Comparison of ENCODE assay signal across 25 cellular contexts in genomic region chr6:107248147-107248546, GRCh38.
"Had no signal": no experiment of that assay in that cellular context is flagged by ENCODE, and none has a peak within 500 bp of the region (broad histone marks: within the 10 kb centered on the region; RNA-seq: fewer than 3 reads in every experiment).

No MANE protein-coding gene starts in this region.

- ATAC-seq: heart left ventricle; left cardiac atrium; natural killer cell treated with Interleukin-12 subunit alpha and Interleukin-12 subunit beta and Interleukin-15 and Interleukin-18, amount 100 ng/mL, for 72 hours; stimulated activated naive B cell treated with anti-CD40 and anti-IgM and Interleukin-4, amounts not matched to agents 10 μg/mL and 1 μg/mL and 100 μg/mL, for 72 hours; stimulated activated naive CD8-positive, alpha-beta T cell treated with anti-CD3 and anti-CD28 coated beads, Interleukin-15, amount 100 ng/mL, for 72 hours had no signal

- H3K36me3 Mint-ChIP-seq: natural killer cell treated with Interleukin-12 subunit alpha and Interleukin-12 subunit beta and Interleukin-15 and Interleukin-18, amount 100 ng/mL, for 72 hours had no signal

- DNase-seq: effector CD4-positive, alpha-beta T cell; endodermal cell; heart left ventricle; hypothalamus; left cardiac atrium; left ventricle myocardium inferior; lower lobe of right lung; mesenchymal stem cell; midbrain; occipital lobe; pancreas; right lobe of liver; spleen; stimulated activated CD4-positive, alpha-beta T cell treated with anti-CD3 and anti-CD28 coated beads, Interleukin-15, amount 100 ng/mL, for 24 hours; stimulated activated CD4-positive, alpha-beta T cell treated with anti-CD3 and anti-CD28 coated beads, Interleukin-1b, Interleukin-23, amount 100 ng/mL, for 48 hours; stimulated activated CD4-positive, alpha-beta T cell treated with anti-CD3 and anti-CD28 coated beads, Interleukin-4, amount 100 ng/mL, for 24 hours; stimulated activated naive B cell treated with anti-CD40 and anti-IgM and Interleukin-4, amounts not matched to agents 10 μg/mL and 1 μg/mL and 100 μg/mL, for 72 hours; stimulated activated naive CD8-positive, alpha-beta T cell treated with anti-CD3 and anti-CD28 coated beads, Interleukin-15, amount 100 ng/mL, for 72 hours; testis; upper lobe of right lung had no signal

- H3K27me3 ChIP-seq: heart left ventricle, pancreas, right lobe of liver, spleen, testis, tibial nerve, upper lobe of right lung, vagina had no signal

- H3K27ac Mint-ChIP-seq: endodermal cell; natural killer cell treated with Interleukin-12 subunit alpha and Interleukin-12 subunit beta and Interleukin-15 and Interleukin-18, amount 100 ng/mL, for 72 hours; progenitor cell of endocrine pancreas; stimulated activated naive B cell treated with anti-CD40 and anti-IgM and Interleukin-4, amounts not matched to agents 10 μg/mL and 1 μg/mL and 100 μg/mL, for 72 hours had no signal

- H3K4me3 Mint-ChIP-seq: endodermal cell; natural killer cell treated with Interleukin-12 subunit alpha and Interleukin-12 subunit beta and Interleukin-15 and Interleukin-18, amount 100 ng/mL, for 72 hours; stimulated activated naive B cell treated with anti-CD40 and anti-IgM and Interleukin-4, amounts not matched to agents 10 μg/mL and 1 μg/mL and 100 μg/mL, for 72 hours; stimulated activated naive CD8-positive, alpha-beta T cell treated with anti-CD3 and anti-CD28 coated beads, Interleukin-15, amount 100 ng/mL, for 72 hours had no signal

- H3K27ac ChIP-seq: coronary artery, heart left ventricle, left ventricle myocardium inferior, pancreas, right lobe of liver, spleen, tibial nerve, vagina had no signal

- H3K4me3 ChIP-seq: coronary artery, heart left ventricle, left ventricle myocardium inferior, lower lobe of right lung, pancreas, right lobe of liver, spleen, testis, tibial nerve, upper lobe of right lung, vagina had no signal

- H3K4me1 Mint-ChIP-seq: stimulated activated naive CD8-positive, alpha-beta T cell treated with anti-CD3 and anti-CD28 coated beads, Interleukin-15, amount 100 ng/mL, for 72 hours had no signal

- H3K27me3 Mint-ChIP-seq: natural killer cell treated with Interleukin-12 subunit alpha and Interleukin-12 subunit beta and Interleukin-15 and Interleukin-18, amount 100 ng/mL, for 72 hours; progenitor cell of endocrine pancreas; stimulated activated naive B cell treated with anti-CD40 and anti-IgM and Interleukin-4, amounts not matched to agents 10 μg/mL and 1 μg/mL and 100 μg/mL, for 72 hours; stimulated activated naive CD8-positive, alpha-beta T cell treated with anti-CD3 and anti-CD28 coated beads, Interleukin-15, amount 100 ng/mL, for 72 hours had no signal

- H3K9me3 Mint-ChIP-seq: endodermal cell; natural killer cell treated with Interleukin-12 subunit alpha and Interleukin-12 subunit beta and Interleukin-15 and Interleukin-18, amount 100 ng/mL, for 72 hours; stimulated activated naive B cell treated with anti-CD40 and anti-IgM and Interleukin-4, amounts not matched to agents 10 μg/mL and 1 μg/mL and 100 μg/mL, for 72 hours; stimulated activated naive CD8-positive, alpha-beta T cell treated with anti-CD3 and anti-CD28 coated beads, Interleukin-15, amount 100 ng/mL, for 72 hours had no signal

- H3K36me3 ChIP-seq: lower lobe of right lung, pancreas, right lobe of liver, upper lobe of right lung, vagina had no signal

- H3K9me3 ChIP-seq: heart left ventricle, left ventricle myocardium inferior, lower lobe of right lung, pancreas, right lobe of liver, spleen, testis, tibial nerve, upper lobe of right lung, vagina had no signal

- H3K4me1 ChIP-seq: heart left ventricle, left ventricle myocardium inferior, lower lobe of right lung, pancreas, spleen, upper lobe of right lung, vagina had no signal
